ENCODE assay signal across 8 cellular contexts in the genomic region with DNA sequence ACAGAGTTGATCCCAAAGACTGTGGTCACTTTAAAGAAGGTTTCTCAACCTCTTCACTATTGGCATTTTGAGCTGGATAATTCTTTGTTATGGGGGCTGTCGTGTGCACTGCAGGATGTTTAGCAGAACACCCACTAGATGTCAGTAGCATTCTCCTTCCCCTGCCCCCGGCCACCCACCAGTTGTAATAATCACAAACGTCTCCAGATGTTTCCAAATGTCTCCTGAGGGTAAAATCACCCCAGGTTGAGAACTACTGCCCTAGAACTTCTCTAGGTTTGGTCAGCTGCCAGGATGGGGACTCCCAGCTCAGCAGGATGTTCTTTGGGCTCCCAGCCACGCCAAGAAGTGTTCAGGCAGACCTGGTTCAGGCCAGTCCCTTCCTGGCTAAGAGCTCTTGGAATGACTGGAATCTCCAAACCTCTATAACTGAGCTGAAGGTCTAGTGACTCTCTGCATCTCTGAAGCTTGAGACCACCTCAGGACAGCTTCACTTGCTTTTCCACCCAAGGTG. TPM values are rescaled to one million over a fixed set of nuclear protein-coding genes. Genes with fewer than 3 reads are reported as not detected.
DNase-seq lines count a peak whose midpoint lies in the region; ATAC-seq and TF ChIP-seq lines count a peak whose summit lies in the region.

No MANE protein-coding gene starts in this region.

- H3K4ac ChIP-seq in mesendoderm (ENCODE audit: low read depth, low read length), result no peak overlapping the region

- no peaks in the 10 kb centered on the region for H3K79me2 ChIP-seq in GM23338 (replicated peaks; ENCODE audit: insufficient read depth)
- H3K79me2 ChIP-seq in mesendoderm (ENCODE audit: control insufficient read depth, insufficient read depth, low read length), result no peaks in the 10 kb centered on the region

- H3K36me3 Mint-ChIP-seq in GM23338 (ENCODE audit: low read depth), result no peaks in the 10 kb centered on the region

- TF ChIP-seq CTCF in AG09319 (IDR thresholded peaks at IDR 0.05; ENCODE audit: low read depth, low read length), result peak; percentile 65
- peak; percentile 59 to 68 for TF ChIP-seq CTCF in GM23338 (conservative IDR thresholded peaks at IDR 0.05; ENCODE audit: low read depth in 2 of 2)
- peak; percentile 76 for TF ChIP-seq CTCF in choroid plexus epithelial cell (conservative IDR thresholded peaks at IDR 0.05; ENCODE audit: low read depth, low read length)

- no peak overlapping the region for H2AK5ac ChIP-seq in mesendoderm (ENCODE audit: low read length)

- H3K4me3 Mint-ChIP-seq in GM23338, result no peak overlapping the region

- H3K27me3 Mint-ChIP-seq in GM23338 (ENCODE audit: insufficient read depth, low read depth, poor library complexity), result no peaks in the 10 kb centered on the region

- no peaks in the 10 kb centered on the region for H3K9me3 Mint-ChIP-seq in GM23338

- ATAC-seq in GM23338, result peak; percentile 87
- ATAC-seq in HG02642 (IDR thresholded peaks at IDR 0.05; ENCODE audit: poor library complexity, unreplicated experiment), result no peak

- no peaks in the 10 kb centered on the region for H3K27me3 ChIP-seq in GM23338 (ENCODE audit: insufficient read depth)
- H3K27me3 ChIP-seq in mesendoderm (ENCODE audit: insufficient read depth, low read length, poor library complexity), result no peaks in the 10 kb centered on the region

- H3K56ac ChIP-seq in mesendoderm (ENCODE audit: low read length), result peak overlapping the region; percentile 66

- H3K4me2 ChIP-seq in GM23338 (peak overlapping the region; percentile 1; the same call in 1 of the 2 replicates), mesendoderm (ENCODE audit: low read length) (no peak overlapping the region)

- peak overlapping the region; percentile 16 for H3K18ac ChIP-seq in mesendoderm (ENCODE audit: low read length)

- H4K20me1 ChIP-seq in GM23338 (replicated peaks; ENCODE audit: insufficient read depth), result no peaks in the 10 kb centered on the region

- 0 out of 2 replicates have a peak overlapping the region, but pooled peaks have one; percentile 2 for H2AFZ ChIP-seq in GM23338

- no peak overlapping the region for H2BK15ac ChIP-seq in mesendoderm (replicated peaks; ENCODE audit: low read depth)

- no peak overlapping the region for H3K27ac ChIP-seq in GM23338 (ENCODE audit: low read depth)
- H3K27ac ChIP-seq in mesendoderm (ENCODE audit: low read depth, low read length), result no peak overlapping the region

- no CpG with 5 or more reads among the region's 4 CpGs for WGBS in mesendoderm (ENCODE audit: extremely low coverage, insufficient coverage, low lambda C conversion rate)

- H3K9ac ChIP-seq in mesendoderm (ENCODE audit: low read length), result peak overlapping the region; percentile 29

- no peak overlapping the region for H2BK5ac ChIP-seq in mesendoderm (ENCODE audit: low read length)

- H3K36me3 ChIP-seq in GM23338 (ENCODE audit: insufficient read depth) (no peaks in the 10 kb centered on the region), mesendoderm (ENCODE audit: control insufficient read depth, insufficient read depth, low read length) (no peaks in the 10 kb centered on the region)

- H3F3A ChIP-seq in GM23338 (replicated peaks; ENCODE audit: low read depth), result 0 out of 2 replicates have a peak, but pooled peaks cover 3% of the 10 kb centered on the region

- peaks cover 7% of the 10 kb centered on the region for H3K4me1 Mint-ChIP-seq in GM23338

- H4K8ac ChIP-seq in mesendoderm (ENCODE audit: low read depth, low read length), result no peak overlapping the region

- no peak overlapping the region for H2BK120ac ChIP-seq in mesendoderm (ENCODE audit: low read depth, low read length)

- DNase-seq in AG09319 (ENCODE audit: extremely low read depth, low read depth) (no peak), GM23338 (ENCODE audit: low spot score) (peak; percentile 62), RPMI8226 (peak; percentile 43), choroid plexus epithelial cell (ENCODE audit: low read depth) (peak; percentile 86), mesendoderm (peak; percentile 82), CD1c-positive myeloid dendritic cell (ENCODE audit: extremely low spot score) (no peak), G401 (ENCODE audit: low spot score) (no peak)

- no peak overlapping the region for H3K4me3 ChIP-seq in GM23338
- H3K4me3 ChIP-seq in choroid plexus epithelial cell (ENCODE audit: low read depth, low read length), result no peak overlapping the region
- H3K4me3 ChIP-seq in mesendoderm (ENCODE audit: low read length), result no peak overlapping the region

- no peak overlapping the region for H3K23ac ChIP-seq in mesendoderm (ENCODE audit: low read length)

- no peak overlapping the region for H4K5ac ChIP-seq in mesendoderm (ENCODE audit: low read length)

- 0 out of 2 replicates have a peak, but pooled peaks cover 3% of the 10 kb centered on the region for H3K4me1 ChIP-seq in GM23338 (ENCODE audit: insufficient read depth)
- H3K4me1 ChIP-seq in mesendoderm (ENCODE audit: control insufficient read depth, low read depth, low read length), result peaks cover 4% of the 10 kb centered on the region

- in situ Hi-C loops in G401 (cut with HindIII; ENCODE audit: low sequenced_read_pairs), result no loop called here

- no peaks in the 10 kb centered on the region for H3K79me1 ChIP-seq in mesendoderm (ENCODE audit: low read length)

- no peaks in the 10 kb centered on the region for H3K9me2 ChIP-seq in GM23338 (ENCODE audit: insufficient read depth)

- H3K27ac Mint-ChIP-seq in GM23338, result 0 out of 2 replicates have a peak overlapping the region, but pooled peaks have one; percentile 74

RNA-seq across cellular contexts. Expression of a gene that starts 12.5 kb away (rescaled TPM):
- total RNA-seq in GM23338 (2014; rRNA removed; shearing (Covaris generic)), result 45.8 and 55.9 TPM in 2 replicates
- polyA plus RNA-seq in GM23338 (2016; fragmentation: Nextera tagmentation; extraction: Ambion mirVana), result 11.8 and 12.5 TPM in 2 replicates
- 15.9 TPM for polyA plus RNA-seq in mesendoderm (2013, experiment 1 of 2)
- polyA plus RNA-seq in mesendoderm (2013, experiment 2 of 2), result 17.6 TPM
- 16.4 and 17.0 TPM in 2 replicates for total RNA-seq in G401 (2014; rRNA removed; shearing (Covaris generic))

RNA-seq across cellular contexts. Expression of a gene that starts 15.1 kb away (rescaled TPM):
- total RNA-seq in GM23338 (2014; rRNA removed; shearing (Covaris generic)), result 11.7 and 12.4 TPM in 2 replicates
- 3.5 and 4.1 TPM in 2 replicates for polyA plus RNA-seq in GM23338 (2016; fragmentation: Nextera tagmentation; extraction: Ambion mirVana)
- polyA plus RNA-seq in mesendoderm (2013, experiment 1 of 2), result 3.1 TPM
- polyA plus RNA-seq in mesendoderm (2013, experiment 2 of 2), result 3.5 TPM
- total RNA-seq in G401 (2014; rRNA removed; shearing (Covaris generic)), result 8.7 and 15.1 TPM in 2 replicates

RNA-seq across cellular contexts. Expression of a gene that starts 37.9 kb away (rescaled TPM):
- total RNA-seq in GM23338 (2014; rRNA removed; shearing (Covaris generic)), result 60.4 and 85.3 TPM in 2 replicates
- polyA plus RNA-seq in GM23338 (2016; fragmentation: Nextera tagmentation; extraction: Ambion mirVana), result 20.8 and 24.6 TPM in 2 replicates
- 36.7 TPM for polyA plus RNA-seq in mesendoderm (2013, experiment 1 of 2)
- 35.9 TPM for polyA plus RNA-seq in mesendoderm (2013, experiment 2 of 2)
- total RNA-seq in G401 (2014; rRNA removed; shearing (Covaris generic)), result 102 and 131 TPM in 2 replicates

RNA-seq across cellular contexts. Expression of a gene that starts 39.9 kb away (rescaled TPM):
- total RNA-seq in GM23338 (2014; rRNA removed; shearing (Covaris generic)), result 229 and 265 TPM in 2 replicates
- polyA plus RNA-seq in GM23338 (2016; fragmentation: Nextera tagmentation; extraction: Ambion mirVana), result 341 and 367 TPM in 2 replicates
- 202 TPM for polyA plus RNA-seq in mesendoderm (2013, experiment 1 of 2)
- polyA plus RNA-seq in mesendoderm (2013, experiment 2 of 2), result 203 TPM
- total RNA-seq in G401 (2014; rRNA removed; shearing (Covaris generic)), result 447 and 480 TPM in 2 replicates

RNA-seq across cellular contexts. Expression of a gene that starts 47.2 kb away (rescaled TPM):
- 0.07 and 0.19 TPM in 2 replicates for total RNA-seq in GM23338 (2014; rRNA removed; shearing (Covaris generic))
- not detected in 2 replicates for polyA plus RNA-seq in GM23338 (2016; fragmentation: Nextera tagmentation; extraction: Ambion mirVana)
- not detected for polyA plus RNA-seq in mesendoderm (2013, experiment 1 of 2)
- polyA plus RNA-seq in mesendoderm (2013, experiment 2 of 2), result not detected
- not detected in 2 replicates for total RNA-seq in G401 (2014; rRNA removed; shearing (Covaris generic))

Comparison
In these comparisons a context has a peak if more than half of its experiments do, and no peak if none do; other contexts are left out.
1. DNase-seq: peak in GM23338 (single experiment), RPMI8226 (single experiment), choroid plexus epithelial cell (single experiment) and mesendoderm (single experiment); none in AG09319 (single experiment), CD1c-positive myeloid dendritic cell (single experiment) and G401 (single experiment).
2. Peak in every context shown above with its lines, with median percentiles within 50 percentile points of each other: CTCF ChIP-seq.